1 cellular context compared by ENCODE assay signal in the genomic region with DNA sequence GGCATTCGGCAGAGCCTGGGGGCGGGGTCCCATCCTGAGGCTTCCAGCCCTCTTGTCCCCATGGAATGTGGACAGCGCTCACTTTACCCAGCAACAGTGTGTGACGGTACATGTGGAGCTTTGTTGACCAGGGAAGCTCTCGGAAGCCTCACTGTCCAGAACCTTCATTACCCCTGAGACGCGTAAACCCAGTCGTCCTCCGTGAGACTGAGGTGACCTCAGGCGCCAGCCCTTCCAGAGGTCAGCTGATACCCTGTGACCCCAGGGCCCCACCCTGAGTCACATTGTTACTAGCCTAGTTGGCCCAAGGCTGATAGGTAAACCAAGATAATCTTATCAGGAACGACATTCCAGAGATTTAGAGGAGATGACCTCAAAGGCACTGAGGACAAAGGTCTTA.
TF ChIP-seq lines count a peak whose summit lies in the region.

No MANE protein-coding gene starts in this region.

TF ChIP-seq in H1, 55 proteins besides CTCF, POLR2A, EP300 and RAD21:
- TF ChIP-seq GTF2F1 (IDR thresholded peaks at IDR 0.05; ENCODE audit: borderline replicate concordance, low read depth, low read length), result no peak
- TF ChIP-seq TEAD4 (IDR thresholded peaks at IDR 0.05; ENCODE audit: low read depth, low read length), result 0 out of 2 replicates have a peak, but pooled peaks have one; percentile 10
